In genomic region chr1:179575497-179576314, GRCh38 we compare ENCODE assay signal across 16 cellular contexts. TPM values are rescaled to one million over a fixed set of nuclear protein-coding genes. Genes with fewer than 3 reads are reported as not detected.
A peak's percentile ranks its signal among the peaks of the same experiment; 100 is the strongest.
DNase-seq lines count a peak whose midpoint lies in the region; ATAC-seq, FAIRE-seq and TF ChIP-seq lines count a peak whose summit lies in the region.
"Had no signal": no experiment of that assay in that cellular context is flagged by ENCODE, and none has a peak within 500 bp of the region (broad histone marks: within the 10 kb centered on the region; RNA-seq: fewer than 3 reads in every experiment).

Gene NPHS2 (minus strand): TSS chr1:179575948. CDS start chr1:179575864, 84 bp downstream.

- H3K4me3 Mint-ChIP-seq in type B pancreatic cell = peak within 1 kb of the TSS; percentile 72
- H3K4me3 Mint-ChIP-seq: activated CD4-positive, alpha-beta memory T cell treated with anti-CD3 and anti-CD28 coated beads, Interleukin-2, amount 10 ng/mL, durations not matched to agents 7 days and 5 days had no signal

- H2AFZ ChIP-seq in mesenchymal stem cell (ENCODE audit: low read depth, low read length) = no peak within 1 kb of the TSS

- H3K18ac ChIP-seq in mesenchymal stem cell (ENCODE audit: low read depth in 1 of 2, low read length in 2 of 2) = no peak within 1 kb of the TSS

- 5% methylated on average over 63 of the region's 77 CpGs for WGBS in mesenchymal stem cell

- peak within 1 kb of the TSS; percentile 29 for H4K91ac ChIP-seq in mesenchymal stem cell (ENCODE audit: low read length)

- H2AK5ac ChIP-seq in mesenchymal stem cell (ENCODE audit: low read length, severe bottlenecking) = no peak within 1 kb of the TSS

- H3K4ac ChIP-seq in mesenchymal stem cell (ENCODE audit: low read depth in 1 of 2, low read length in 2 of 2) = no peak within 1 kb of the TSS

- H3K27ac ChIP-seq in left ventricle myocardium inferior (replicated peaks) = no peak within 1 kb of the TSS
- no peak within 1 kb of the TSS for H3K27ac ChIP-seq in mesenchymal stem cell (ENCODE audit: low read length, poor library complexity, severe bottlenecking)
- H3K27ac ChIP-seq: psoas muscle had no signal

- TF ChIP-seq CTCF in left ventricle myocardium inferior (IDR thresholded peaks at IDR 0.05; ENCODE audit: borderline replicate concordance) (no peak), type B pancreatic cell (conservative IDR thresholded peaks at IDR 0.05) (no peak)

- H3K27me3 ChIP-seq in left ventricle myocardium inferior (ENCODE audit: low read depth) (peaks cover 95% of the 10 kb centered on the region), mesenchymal stem cell (ENCODE audit: control insufficient read depth in 1 of 2, insufficient read depth in 1 of 2, low read length in 2 of 2) (peaks cover 43 to 60% of the 10 kb centered on the region in 2 experiments)

- no peak within 1 kb of the TSS for H3K23ac ChIP-seq in mesenchymal stem cell (ENCODE audit: low read length in 2 of 2)

- peaks cover 74% of the 10 kb centered on the region for H3K27me3 Mint-ChIP-seq in type B pancreatic cell

- no peak within 1 kb of the TSS for H4K8ac ChIP-seq in mesenchymal stem cell (ENCODE audit: low read length)

- H3K4me2 ChIP-seq in mesenchymal stem cell (ENCODE audit: low read length, poor library complexity, severe bottlenecking) = no peak within 1 kb of the TSS

- intact Hi-C loops in left ventricle myocardium inferior (cut with micrococcal nuclease) = no loop called here
- intact Hi-C loops in Right ventricle myocardium superior (cut with DNase I) = no loop called here

- no peak within 1 kb of the TSS for H2BK120ac ChIP-seq in mesenchymal stem cell (ENCODE audit: low read depth, low read length)

- ATAC-seq in Right ventricle myocardium superior (ENCODE audit: poor library complexity) (no peak), HG03354 (IDR thresholded peaks at IDR 0.05; ENCODE audit: poor library complexity, severe bottlenecking, unreplicated experiment) (no peak)
- ATAC-seq: psoas muscle had no signal

- H3K9me3 Mint-ChIP-seq in type B pancreatic cell = peaks cover 2% of the 10 kb centered on the region
- H3K9me3 Mint-ChIP-seq: activated CD4-positive, alpha-beta memory T cell treated with anti-CD3 and anti-CD28 coated beads, Interleukin-2, amount 10 ng/mL, durations not matched to agents 7 days and 5 days had no signal

- no peak within 1 kb of the TSS for H3K14ac ChIP-seq in mesenchymal stem cell (ENCODE audit: low read length in 2 of 2)

- H2BK5ac ChIP-seq in mesenchymal stem cell (ENCODE audit: low read depth, low read length, poor library complexity, severe bottlenecking) = no peak within 1 kb of the TSS

- no peak for FAIRE-seq in HTR-8/SVneo (lab: Jason Lieb, UNC)
- FAIRE-seq: endometrium had no signal

- H2BK15ac ChIP-seq in mesenchymal stem cell (ENCODE audit: low read depth, poor library complexity, severe bottlenecking) = no peak within 1 kb of the TSS

- no peaks in the 10 kb centered on the region for H3K36me3 ChIP-seq in left ventricle myocardium inferior
- no peaks in the 10 kb centered on the region for H3K36me3 ChIP-seq in mesenchymal stem cell (ENCODE audit: control insufficient read depth in 1 of 2, insufficient read depth in 2 of 2, low read depth in 1 of 2, low read length in 2 of 2)

- H3K4me1 ChIP-seq in left ventricle myocardium inferior = peaks cover 8% of the 10 kb centered on the region
- H3K4me1 ChIP-seq in mesenchymal stem cell (ENCODE audit: control insufficient read depth, insufficient read depth, low read depth, low read length) = peaks cover 7% of the 10 kb centered on the region
- H3K4me1 ChIP-seq: psoas muscle had no signal

- no peak within 1 kb of the TSS for H3K27ac Mint-ChIP-seq in type B pancreatic cell
- H3K27ac Mint-ChIP-seq: activated CD4-positive, alpha-beta memory T cell treated with anti-CD3 and anti-CD28 coated beads, Interleukin-2, amount 10 ng/mL, durations not matched to agents 7 days and 5 days had no signal

- H3K79me1 ChIP-seq in mesenchymal stem cell (replicated peaks; ENCODE audit: low read length, poor library complexity, severe bottlenecking) = no peaks in the 10 kb centered on the region

- H3K4me3 ChIP-seq in left ventricle myocardium inferior = peak within 1 kb of the TSS; percentile 33
- no peak within 1 kb of the TSS for H3K4me3 ChIP-seq in mesenchymal stem cell (ENCODE audit: insufficient read depth in 1 of 2, low read depth in 1 of 2, low read length in 2 of 2)
- H3K4me3 ChIP-seq: psoas muscle had no signal

- H3K9me3 ChIP-seq in left ventricle myocardium inferior (replicated peaks) (no peaks in the 10 kb centered on the region), mesenchymal stem cell (ENCODE audit: control insufficient read depth, low read length) (no peaks in the 10 kb centered on the region)
- H3K9me3 ChIP-seq: psoas muscle had no signal

- no peak for DNase-seq in left ventricle myocardium inferior
- no peak for DNase-seq in Right ventricle myocardium superior
- DNase-seq in ecto neural progenitor cell (ENCODE audit: low spot score) = peak; percentile 66
- DNase-seq in mesenchymal stem cell = no peak
- no peak for DNase-seq in type B pancreatic cell (ENCODE audit: extremely low spot score, unreplicated experiment)
- no peak for DNase-seq in EL
- DNase-seq in HTR-8/SVneo (ENCODE audit: insufficient read length, low spot score) = no peak
- DNase-seq: activated CD4-positive, alpha-beta memory T cell treated with anti-CD3 and anti-CD28 coated beads, Interleukin-2, amount 10 ng/mL, durations not matched to agents 7 days and 5 days; activated effector memory CD4-positive, alpha-beta T cell treated with anti-CD3 and anti-CD28 coated beads, Interleukin-2, amount 50 U/mL, for 16 hours; NCI-H226; psoas muscle had no signal

- H3K4me1 Mint-ChIP-seq in type B pancreatic cell (ENCODE audit: unreplicated experiment) = no peaks in the 10 kb centered on the region
- H3K4me1 Mint-ChIP-seq: activated CD4-positive, alpha-beta memory T cell treated with anti-CD3 and anti-CD28 coated beads, Interleukin-2, amount 10 ng/mL, durations not matched to agents 7 days and 5 days had no signal

- H2BK12ac ChIP-seq in mesenchymal stem cell (ENCODE audit: low read length in 2 of 2) = no peak within 1 kb of the TSS

- H3K36me3 Mint-ChIP-seq in type B pancreatic cell = no peaks in the 10 kb centered on the region

- no peak within 1 kb of the TSS for H3K9ac ChIP-seq in mesenchymal stem cell (ENCODE audit: low read length)

RNA-seq across cellular contexts. Expression of gene NPHS2, which starts in this region (rescaled TPM):
- not detected for total RNA-seq in left ventricle myocardium inferior
- not detected for total RNA-seq in Right ventricle myocardium superior
- polyA plus RNA-seq in mesenchymal stem cell (2013, experiment 1 of 2) = not detected
- not detected for polyA plus RNA-seq in mesenchymal stem cell (2013, experiment 2 of 2)
- total RNA-seq in type B pancreatic cell (ENCODE audit: low replicate concordance) = 0.31 TPM in 1 of 2 replicates, not detected in the other
- total RNA-seq: activated CD4-positive, alpha-beta memory T cell treated with anti-CD3 and anti-CD28 coated beads, Interleukin-2, amount 10 ng/mL, durations not matched to agents 7 days and 5 days; Daoy; lung microvascular endothelial cell; psoas muscle; RPMI7951 had no signal
- polyA plus RNA-seq: psoas muscle had no signal
